Comparison of ENCODE assay signal across 8 cellular contexts in genomic region chr6:108526739-108527174, GRCh38. TPM values are rescaled to one million over a fixed set of nuclear protein-coding genes. Genes with fewer than 3 reads are reported as not detected.
DNase-seq lines count a peak whose midpoint lies in the region; ATAC-seq and TF ChIP-seq lines count a peak whose summit lies in the region.

No MANE protein-coding gene starts in this region.

- intact Hi-C loops in HCT116 (cut with micrococcal nuclease): loop anchor here (1.0 to 2.0 kb wide), 3 partner anchors 413 to 852 kb away; no protein-coding TSS in a partner anchor

- CTCF ChIA-PET in HCT116 (lab: Charles Lee): no interaction called here

- H3K27ac ChIP-seq in HCT116 (ENCODE audit: low read depth, low read length) (no peak overlapping the region), fibroblast of lung (ENCODE audit: insufficient read depth, low read length) (no peak overlapping the region)

- H3K27me3 ChIP-seq in HCT116 (ENCODE audit: insufficient read depth, low read length): no peaks in the 10 kb centered on the region
- H3K27me3 ChIP-seq in fibroblast of lung (ENCODE audit: control insufficient read depth, insufficient read depth, low read length): no peaks in the 10 kb centered on the region

- peak; percentile 90 for TF ChIP-seq RAD21 in HCT116 (IDR thresholded peaks at IDR 0.05; ENCODE audit: low read depth)

- H4K20me1 ChIP-seq in HCT116 (ENCODE audit: insufficient read depth): no peaks in the 10 kb centered on the region
- H4K20me1 ChIP-seq in fibroblast of lung (ENCODE audit: control insufficient read depth, extremely low read depth, insufficient read depth, low read length): no peaks in the 10 kb centered on the region

- H3K36me3 ChIP-seq in HCT116 (ENCODE audit: control insufficient read depth in 1 of 2, insufficient read depth in 2 of 2, low read length in 2 of 2) (no peaks in the 10 kb centered on the region), fibroblast of lung (ENCODE audit: control insufficient read depth, insufficient read depth, low read length) (no peaks in the 10 kb centered on the region)

- POLR2A ChIA-PET in HCT116 (lab: Charles Lee): no interaction called here

- no TSS peak for BruUV-seq in HCT116 (replicated peaks; lab: Mats Ljungman, UMichigan)

- no peak overlapping the region for H3K4me2 ChIP-seq in HCT116 (ENCODE audit: low read length)
- no peak overlapping the region for H3K4me2 ChIP-seq in fibroblast of lung (ENCODE audit: extremely low read depth, insufficient read depth, low read length)

- H3K79me2 ChIP-seq in HCT116 (ENCODE audit: insufficient read depth, low read length) (no peaks in the 10 kb centered on the region), fibroblast of lung (ENCODE audit: control insufficient read depth, insufficient read depth, low read length) (no peaks in the 10 kb centered on the region)

- H3K9me2 ChIP-seq in HCT116 (ENCODE audit: insufficient read depth): no peaks in the 10 kb centered on the region

- H3K4me1 ChIP-seq in HCT116 (ENCODE audit: control insufficient read depth in 1 of 2, insufficient read depth in 2 of 2, low read length in 2 of 2): no peaks in the 10 kb centered on the region
- no peaks in the 10 kb centered on the region for H3K4me1 ChIP-seq in fibroblast of lung (ENCODE audit: control insufficient read depth, extremely low read depth, insufficient read depth, low read length)

- RAD21 ChIA-PET in HCT116 (lab: Charles Lee; ENCODE audit: low non-redundant PET in 1 of 2, low total read pairs in 2 of 2, uncharacterized antibody in 2 of 2, unreplicated experiment in 2 of 2): no interaction called here

- no peak for TF ChIP-seq POLR2A in HCT116 (IDR thresholded peaks at IDR 0.05; ENCODE audit: borderline replicate concordance, extremely low read depth, insufficient read depth, insufficient read length)

- no peaks in the 10 kb centered on the region for H3K9me3 ChIP-seq in HCT116 (ENCODE audit: control insufficient read depth in 1 of 2, insufficient read depth in 1 of 2, low read depth in 1 of 2, low read length in 2 of 2)
- no peaks in the 10 kb centered on the region for H3K9me3 ChIP-seq in fibroblast of lung (ENCODE audit: control insufficient read depth, insufficient read depth, low read depth, low read length)

- peak; percentile 51 for DNase-seq in CD1c-positive myeloid dendritic cell (ENCODE audit: extremely low spot score)
- no peak for DNase-seq in HCT116 (ENCODE audit: low read depth, low spot score)
- DNase-seq in RKO (ENCODE audit: low spot score): peak; percentile 69
- DNase-seq in fibroblast of lung (ENCODE audit: low read depth in 2 of 2): peak; percentile 35 to 66
- no peak for DNase-seq in omental fat pad (ENCODE audit: low spot score)
- no peak for DNase-seq in activated CD4-positive, alpha-beta T cell treated with anti-CD3 and anti-CD28 coated beads, Interleukin-2, amount 50 U/mL, for 4 hours
- DNase-seq in cortex of kidney (lab: John Stamatoyannopoulos, UW): no peak
- DNase-seq in ureter (ENCODE audit: low spot score): no peak

- H3K4me3 ChIP-seq in HCT116 (replicated peaks in 1 of 2; ENCODE audit: low read depth in 1 of 2, low read length in 2 of 2) (no peak overlapping the region), fibroblast of lung (replicated peaks in 1 of 4; ENCODE audit: control extremely low read depth in 1 of 4, insufficient read depth in 1 of 4, low read depth in 3 of 4, low read length in 4 of 4) (no peak overlapping the region)

- ATAC-seq in HCT116 (peak; percentile 74), omental fat pad (ENCODE audit: low FRiP score) (no peak)

- H3K9ac ChIP-seq in HCT116 (ENCODE audit: low read length): no peak overlapping the region
- H3K9ac ChIP-seq in fibroblast of lung (ENCODE audit: insufficient read depth, low read length): no peak overlapping the region

- no peak overlapping the region for H2AFZ ChIP-seq in HCT116 (ENCODE audit: low read depth, low read length, poor library complexity, severe bottlenecking)
- H2AFZ ChIP-seq in fibroblast of lung (ENCODE audit: low read length): no peak overlapping the region

- TF ChIP-seq CTCF in HCT116 (IDR thresholded peaks at IDR 0.05 in 2 of 3, conservative IDR thresholded peaks at IDR 0.05 in 1 of 3; ENCODE audit: borderline replicate concordance in 1 of 3, insufficient read depth in 1 of 3, low read depth in 2 of 3, low read length in 2 of 3) (peak; percentile 73 to 88 (median 79)), fibroblast of lung (conservative IDR thresholded peaks at IDR 0.05 in 1 of 2, IDR thresholded peaks at IDR 0.05 in 1 of 2; ENCODE audit: low read depth in 1 of 2, low read length in 2 of 2) (peak; percentile 81 to 84), omental fat pad (IDR thresholded peaks at IDR 0.05) (peak in 2 of 3 donors; percentile 19 to 22)

TF ChIP-seq in HCT116, 20 proteins besides CTCF, POLR2A, EP300 and RAD21:
- TF ChIP-seq CBX3 (IDR thresholded peaks at IDR 0.05; ENCODE audit: low read depth): no peak
TF ChIP-seq in HCT116: peak in this region for 0.

RNA-seq across cellular contexts. Expression of gene FOXO3, which starts 34.0 kb away (rescaled TPM):
- total RNA-seq in HCT116 (2021; ENCODE audit: unreplicated experiment) (40.0 TPM), fibroblast of lung (53.7 and 63.9 TPM in 2 replicates), omental fat pad (100 to 1,000 TPM in 3 of 4 donors, 10 to 100 TPM in 1; 92.9 to 129 (median 113) TPM), ureter (66.7 TPM)
- polyA plus RNA-seq in HCT116 (2012): 20.9 and 25.9 TPM in 2 replicates
- polyA plus RNA-seq in fibroblast of lung: 36.9 and 49.5 TPM in 2 replicates
- 28.1 and 46.7 TPM in 2 replicates for polyA plus RNA-seq in fibroblast of lung (2012)
- polyA minus RNA-seq in fibroblast of lung (ENCODE audit: low replicate concordance): 241 and 323 TPM in 2 replicates

Comparison
In these comparisons a context has a peak if more than half of its experiments do, and no peak if none do; other contexts are left out.
1. DNase-seq: peak in CD1c-positive myeloid dendritic cell (single experiment), RKO (single experiment) and fibroblast of lung (2 of 2); none in HCT116 (single experiment), omental fat pad (single experiment), activated CD4-positive, alpha-beta T cell treated with anti-CD3 and anti-CD28 coated beads, Interleukin-2, amount 50 U/mL, for 4 hours (0 of 2), cortex of kidney (single experiment) and ureter (single experiment).
2. CTCF ChIP-seq: peak in every context shown above with its lines; median percentile 82 in fibroblast of lung; 79 in HCT116; 20 in omental fat pad.